1 cellular context compared by ENCODE assay signal in genomic region chr11:10315083-10315482, GRCh38.
TF ChIP-seq lines count a peak whose summit lies in the region.

No MANE protein-coding gene starts in this region.

TF ChIP-seq in HepG2, 621 proteins besides CTCF, POLR2A, EP300 and RAD21:
- TF ChIP-seq ZNF770 (CRISPR knock-in tag; IDR thresholded peaks at IDR 0.05), result peak; percentile 70; the same call in 1 of the 2 replicates
- no peak for TF ChIP-seq SP2 (CRISPR knock-in tag; IDR thresholded peaks at IDR 0.05)
